36 cellular contexts compared by ENCODE assay signal in genomic region chr1:21131200-21131599, GRCh38.
"Had no signal": no experiment of that assay in that cellular context is flagged by ENCODE, and none has a peak within 500 bp of the region (broad histone marks: within the 10 kb centered on the region; RNA-seq: fewer than 3 reads in every experiment).

No MANE protein-coding gene starts in this region.

- H3K27me3 ChIP-seq: adrenal gland, body of pancreas, brain microvascular endothelial cell, breast epithelium had no signal

- H3K27ac Mint-ChIP-seq: activated B cell treated with CpG ODN at 0.5 μM for 24 hours; activated CD4-positive, alpha-beta memory T cell treated with anti-CD3 and anti-CD28 coated beads for 36 hours; activated CD4-positive, alpha-beta T cell treated with anti-CD3 and anti-CD28 coated beads, Interleukin-2, amount 10 ng/mL, durations not matched to agents 24 days and 14 days; activated CD8-positive, alpha-beta memory T cell treated with anti-CD3 and anti-CD28 coated beads, Interleukin-2, amount 10 ng/mL, durations not matched to agents 7 days and 5 days; activated CD8-positive, alpha-beta T cell treated with anti-CD3 and anti-CD28 coated beads, Interleukin-2, amount 10 ng/mL, durations not matched to agents 7 days and 5 days; activated naive CD4-positive, alpha-beta T cell treated with anti-CD3 and anti-CD28 coated beads for 36 hours; activated naive CD4-positive, alpha-beta T cell treated with anti-CD3 and anti-CD28 coated beads, Interleukin-2, amount 50 U/mL, for 72 hours; activated naive CD8-positive, alpha-beta T cell treated with anti-CD3 and anti-CD28 coated beads for 36 hours; activated T-cell treated with anti-CD3 and anti-CD28 coated beads, Interleukin-2, amount 50 U/mL, for 24 hours; activated T-helper 17 cell treated with anti-CD3 and anti-CD28 coated beads, Interleukin-2, amount 50 U/mL, for 72 hours; T-helper 1 cell treated with Interleukin-12 subunit alpha and Interleukin-12 subunit beta and Interleukin-4 antibody, amounts not matched to agents 30 μg/mL and 1 μg/mL, for 36 hours; T-helper 2 cell treated with Interferon-gamma antibody and Interleukin-4, amounts not matched to agents 5 μg/mL and 100 μg/mL, for 36 hours had no signal

- H3K36me3 Mint-ChIP-seq: activated naive CD4-positive, alpha-beta T cell treated with anti-CD3 and anti-CD28 coated beads, Interleukin-2, amount 50 U/mL, for 72 hours had no signal

- H3K9me3 ChIP-seq: adrenal gland, body of pancreas, breast epithelium had no signal

- H3K27ac ChIP-seq: adrenal gland, body of pancreas, brain microvascular endothelial cell, breast epithelium, VCaP had no signal

- H3K4me3 ChIP-seq: adrenal gland, body of pancreas, breast epithelium had no signal

- H3K4me1 Mint-ChIP-seq: activated B cell treated with CpG ODN at 0.5 μM for 24 hours; activated CD4-positive, alpha-beta T cell treated with anti-CD3 and anti-CD28 coated beads, Interleukin-2, amount 10 ng/mL, durations not matched to agents 24 days and 14 days; activated CD8-positive, alpha-beta memory T cell treated with anti-CD3 and anti-CD28 coated beads, Interleukin-2, amount 10 ng/mL, durations not matched to agents 7 days and 5 days; activated naive CD8-positive, alpha-beta T cell treated with anti-CD3 and anti-CD28 coated beads for 36 hours; activated T-helper 17 cell treated with anti-CD3 and anti-CD28 coated beads, Interleukin-2, amount 50 U/mL, for 72 hours had no signal

- H3K36me3 ChIP-seq: adrenal gland, breast epithelium had no signal

- H3K9me3 Mint-ChIP-seq: activated B cell treated with CpG ODN at 0.5 μM for 24 hours; activated CD4-positive, alpha-beta memory T cell treated with anti-CD3 and anti-CD28 coated beads for 36 hours; activated CD4-positive, alpha-beta T cell treated with anti-CD3 and anti-CD28 coated beads, Interleukin-2, amount 10 ng/mL, durations not matched to agents 24 days and 14 days; activated naive CD4-positive, alpha-beta T cell treated with anti-CD3 and anti-CD28 coated beads for 36 hours; activated naive CD4-positive, alpha-beta T cell treated with anti-CD3 and anti-CD28 coated beads, Interleukin-2, amount 50 U/mL, for 72 hours; activated T-cell treated with anti-CD3 and anti-CD28 coated beads, Interleukin-2, amount 50 U/mL, for 24 hours; activated T-helper 17 cell treated with anti-CD3 and anti-CD28 coated beads, Interleukin-2, amount 50 U/mL, for 72 hours; T-helper 1 cell treated with Interleukin-12 subunit alpha and Interleukin-12 subunit beta and Interleukin-4 antibody, amounts not matched to agents 30 μg/mL and 1 μg/mL, for 36 hours; T-helper 2 cell treated with Interferon-gamma antibody and Interleukin-4, amounts not matched to agents 5 μg/mL and 100 μg/mL, for 36 hours had no signal

- H3K4me1 ChIP-seq: adrenal gland, body of pancreas, breast epithelium had no signal

- FAIRE-seq: astrocyte, TTC549 had no signal

- ATAC-seq: activated CD8-positive, alpha-beta memory T cell treated with anti-CD3 and anti-CD28 coated beads, Interleukin-2, amount 10 ng/mL, durations not matched to agents 7 days and 5 days; activated CD8-positive, alpha-beta T cell treated with anti-CD3 and anti-CD28 coated beads, Interleukin-2, amount 10 ng/mL, durations not matched to agents 7 days and 5 days; activated naive CD4-positive, alpha-beta T cell treated with anti-CD3 and anti-CD28 coated beads, Interleukin-2, amount 50 U/mL, for 72 hours; activated T-helper 17 cell treated with anti-CD3 and anti-CD28 coated beads, Interleukin-2, amount 50 U/mL, for 72 hours; body of pancreas had no signal

- H3K27me3 Mint-ChIP-seq: activated B cell treated with CpG ODN at 0.5 μM for 24 hours; activated CD4-positive, alpha-beta memory T cell treated with anti-CD3 and anti-CD28 coated beads for 36 hours; activated CD4-positive, alpha-beta T cell treated with anti-CD3 and anti-CD28 coated beads, Interleukin-2, amount 10 ng/mL, durations not matched to agents 24 days and 14 days; activated CD8-positive, alpha-beta memory T cell treated with anti-CD3 and anti-CD28 coated beads, Interleukin-2, amount 10 ng/mL, durations not matched to agents 7 days and 5 days; activated naive CD8-positive, alpha-beta T cell treated with anti-CD3 and anti-CD28 coated beads for 36 hours; activated T-cell treated with anti-CD3 and anti-CD28 coated beads, Interleukin-2, amount 50 U/mL, for 24 hours; activated T-helper 17 cell treated with anti-CD3 and anti-CD28 coated beads, Interleukin-2, amount 50 U/mL, for 72 hours had no signal

- DNase-seq: activated B cell treated with CpG ODN at 0.5 μM for 24 hours; activated CD4-positive, alpha-beta memory T cell treated with anti-CD3 and anti-CD28 coated beads for 36 hours; activated CD4-positive, alpha-beta T cell treated with anti-CD3 and anti-CD28 coated beads for 4 hours; activated CD4-positive, alpha-beta T cell treated with anti-CD3 and anti-CD28 coated beads, Interleukin-2, amount 10 ng/mL, durations not matched to agents 24 days and 14 days; activated CD4-positive, alpha-beta T cell treated with anti-CD3 and anti-CD28 coated beads, Interleukin-2, amount 50 U/mL, for 1 hour; activated CD4-positive, alpha-beta T cell treated with anti-CD3 and anti-CD28 coated beads, Interleukin-2, amount 50 U/mL, for 4 hours; activated CD4-positive, CD25-positive, alpha-beta regulatory T cell treated with anti-CD3 and anti-CD28 coated beads, Interleukin-2, amount 50 U/mL, for 72 hours; activated CD8-positive, alpha-beta memory T cell treated with anti-CD3 and anti-CD28 coated beads for 24 hours; activated CD8-positive, alpha-beta memory T cell treated with anti-CD3 and anti-CD28 coated beads, Interleukin-2, amount 10 ng/mL, durations not matched to agents 7 days and 5 days; activated CD8-positive, alpha-beta memory T cell treated with anti-CD3 and anti-CD28 coated beads, Interleukin-2, amount 50 U/mL, for 48 hours; activated CD8-positive, alpha-beta T cell treated with anti-CD3 and anti-CD28 coated beads, Interleukin-2, amount 10 ng/mL, durations not matched to agents 7 days and 5 days; activated effector memory CD4-positive, alpha-beta T cell treated with anti-CD3 and anti-CD28 coated beads, Interleukin-2, amount 50 U/mL, for 16 hours; activated gamma-delta T cell treated with Interleukin-2 at 50 U/mL for 16 hours; activated naive CD4-positive, alpha-beta T cell; activated naive CD4-positive, alpha-beta T cell treated with anti-CD3 and anti-CD28 coated beads for 36 hours; activated naive CD4-positive, alpha-beta T cell treated with anti-CD3 and anti-CD28 coated beads, Interleukin-2, amount 50 U/mL, for 16 hours; activated naive CD8-positive, alpha-beta T cell treated with anti-CD3 and anti-CD28 coated beads for 36 hours; activated T-cell treated with anti-CD3 and anti-CD28 coated beads, Interleukin-2, amount 50 U/mL, for 24 hours; activated T-cell treated with anti-CD3 and anti-CD28 coated beads, Interleukin-2, amount 50 U/mL, for 48 hours; adrenal gland; amniotic stem cell; aorta; body of pancreas; brain microvascular endothelial cell; central memory CD4-positive, alpha-beta T cell; T-helper 1 cell; T-helper 2 cell; T-helper 9 cell had no signal

- H3K4me3 Mint-ChIP-seq: activated B cell treated with CpG ODN at 0.5 μM for 24 hours; activated CD4-positive, alpha-beta memory T cell treated with anti-CD3 and anti-CD28 coated beads for 36 hours; activated CD4-positive, alpha-beta T cell treated with anti-CD3 and anti-CD28 coated beads, Interleukin-2, amount 10 ng/mL, durations not matched to agents 24 days and 14 days; activated CD8-positive, alpha-beta memory T cell treated with anti-CD3 and anti-CD28 coated beads, Interleukin-2, amount 10 ng/mL, durations not matched to agents 7 days and 5 days; activated CD8-positive, alpha-beta T cell treated with anti-CD3 and anti-CD28 coated beads, Interleukin-2, amount 10 ng/mL, durations not matched to agents 7 days and 5 days; activated naive CD4-positive, alpha-beta T cell treated with anti-CD3 and anti-CD28 coated beads for 36 hours; activated naive CD8-positive, alpha-beta T cell treated with anti-CD3 and anti-CD28 coated beads for 36 hours; activated T-cell treated with anti-CD3 and anti-CD28 coated beads, Interleukin-2, amount 50 U/mL, for 24 hours; activated T-helper 17 cell treated with anti-CD3 and anti-CD28 coated beads, Interleukin-2, amount 50 U/mL, for 72 hours; T-helper 1 cell treated with Interleukin-12 subunit alpha and Interleukin-12 subunit beta and Interleukin-4 antibody, amounts not matched to agents 30 μg/mL and 1 μg/mL, for 36 hours; T-helper 2 cell treated with Interferon-gamma antibody and Interleukin-4, amounts not matched to agents 5 μg/mL and 100 μg/mL, for 36 hours had no signal
